8 cellular contexts compared by ENCODE assay signal in genomic region chr7:23530901-23531793, GRCh38. TPM values are rescaled to one million over a fixed set of nuclear protein-coding genes. Genes with fewer than 3 reads are reported as not detected.
A peak's percentile ranks its signal among the peaks of the same experiment; 100 is the strongest.
DNase-seq lines count a peak whose midpoint lies in the region; ATAC-seq and TF ChIP-seq lines count a peak whose summit lies in the region.

No MANE protein-coding gene starts in this region.

- 0 to 1% methylated on average over 37 to 57 of the region's 58 CpGs for WGBS in body of pancreas, 2 donors
- 0% methylated on average over 58 of the region's 58 CpGs for WGBS in sigmoid colon, 2 donors

- peak; percentile 41 for DNase-seq in GM04504 (ENCODE audit: low read depth)
- peak; percentile 78 for DNase-seq in H7
- DNase-seq in M059J (ENCODE audit: low read depth): peak; percentile 71
- peak; percentile 38 for DNase-seq in T-helper 9 cell
- DNase-seq in body of pancreas: peak in 3 of 4 donors; percentile 62 to 69 (median 66)
- DNase-seq in sigmoid colon: peak; percentile 85
- DNase-seq in GM19238 (ENCODE audit: insufficient read length, low spot score): no peak

- TF ChIP-seq CTCF in body of pancreas (IDR thresholded peaks at IDR 0.05): no peak
- no peak for TF ChIP-seq CTCF in sigmoid colon (IDR thresholded peaks at IDR 0.05)

- peak; percentile 63 for ATAC-seq in body of pancreas

- H3K9me3 ChIP-seq in body of pancreas (no peaks in the 10 kb centered on the region), sigmoid colon (no peaks in the 10 kb centered on the region)

- H3K4me3 ChIP-seq in H7 (ENCODE audit: insufficient read depth, low read depth, low read length) (peak overlapping the region; percentile 100), body of pancreas (peak overlapping the region; percentile 81 to 91), iPS-11a (ENCODE audit: low read depth, low read length) (peak overlapping the region; percentile 96), sigmoid colon (peak overlapping the region; percentile 72 to 82 (median 74))

- intact Hi-C loops in body of pancreas (cut with DNase I) (no loop called here), sigmoid colon (cut with DNase I) (loop anchor here (5.0 to 10.0 kb wide), 3 partner anchors 56 to 349 kb away; partner anchors contain the start of genes IGF2BP3, MALSU1 and NUP42)

- TF ChIP-seq EP300 in sigmoid colon (IDR thresholded peaks at IDR 0.05): peak in 1 of 4 donors; percentile 3

- H3K27ac ChIP-seq in body of pancreas (peak overlapping the region; percentile 93 to 98 (median 97)), sigmoid colon (peak overlapping the region; percentile 92 to 97 (median 94))

- H3K4me1 ChIP-seq in body of pancreas (peaks cover 39% of the 10 kb centered on the region), sigmoid colon (peaks cover 0 to 42% (median 36%) of the 10 kb centered on the region in 4 donors)

- H3K27me3 ChIP-seq in H7 (ENCODE audit: control insufficient read depth, insufficient read depth, low read length) (no peaks in the 10 kb centered on the region), body of pancreas (no peaks in the 10 kb centered on the region), sigmoid colon (no peaks in the 10 kb centered on the region)

- TF ChIP-seq POLR2A in body of pancreas (IDR thresholded peaks at IDR 0.05) (no peak), sigmoid colon (IDR thresholded peaks at IDR 0.05) (no peak)

- H3K36me3 ChIP-seq in H7 (replicated peaks; ENCODE audit: control insufficient read depth, insufficient read depth, low read length): no peaks in the 10 kb centered on the region
- no peaks in the 10 kb centered on the region for H3K36me3 ChIP-seq in body of pancreas (replicated peaks in 1 of 2; ENCODE audit: insufficient read depth in 1 of 2, low read depth in 2 of 2)
- H3K36me3 ChIP-seq in sigmoid colon: no peaks in the 10 kb centered on the region

RNA-seq across cellular contexts. Expression of gene TRA2A, which starts 0.6 kb away (rescaled TPM):
- total RNA-seq in H7 (2014; rRNA removed; shearing (Covaris generic)): 23.2 and 24.9 TPM in 2 replicates
- total RNA-seq in M059J (2014; rRNA removed; shearing (Covaris generic)): 27.5 and 31.6 TPM in 2 replicates
- 10 to 100 TPM; 26.2 to 35.6 TPM for total RNA-seq in body of pancreas
- total RNA-seq in sigmoid colon: 10 to 100 TPM; 37.0 to 84.5 (median 42.2) TPM
- polyA plus RNA-seq in sigmoid colon: 10 to 100 TPM; 34.2 to 57.7 (median 46.9) TPM
